ENCODE assay signal across 1 cellular context in the genomic region with DNA sequence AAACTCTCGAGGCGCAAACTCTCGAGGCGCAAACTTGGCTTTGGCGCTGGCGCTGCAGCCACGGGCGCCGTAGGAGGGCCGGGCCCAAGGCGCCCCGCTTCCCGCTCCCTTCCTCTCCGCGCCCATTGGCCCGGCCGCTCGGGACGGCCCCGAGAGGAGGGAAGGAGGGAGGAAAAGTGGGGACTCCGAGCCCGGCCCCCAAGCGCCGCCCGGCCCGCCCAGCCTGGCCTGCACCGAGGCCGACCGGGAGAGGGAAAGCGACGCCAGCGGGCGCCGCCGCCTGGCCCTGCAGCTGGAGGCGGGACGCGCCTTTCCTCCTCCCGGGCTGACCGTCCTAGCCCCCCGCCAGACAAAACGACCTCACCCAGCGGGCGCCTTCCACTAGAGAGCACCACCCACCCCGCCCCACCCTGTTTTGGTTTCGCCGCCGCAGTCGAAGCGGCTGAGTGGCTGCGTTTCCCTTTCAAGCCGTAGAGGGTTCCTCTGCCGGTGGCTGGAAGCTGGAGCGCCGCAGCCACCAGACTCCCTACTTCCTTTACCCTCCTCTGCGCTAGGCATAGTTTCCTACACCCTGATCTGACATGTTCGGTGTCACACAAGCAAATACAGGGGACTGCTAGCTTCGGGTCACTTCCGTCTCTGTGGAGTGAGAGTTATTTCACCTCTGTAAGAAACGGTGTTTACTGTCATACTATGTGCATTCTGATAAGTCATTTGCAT.
A peak's percentile ranks its signal among the peaks of the same experiment; 100 is the strongest.
TF ChIP-seq lines count a peak whose summit lies in the region.

A gene with protein sequence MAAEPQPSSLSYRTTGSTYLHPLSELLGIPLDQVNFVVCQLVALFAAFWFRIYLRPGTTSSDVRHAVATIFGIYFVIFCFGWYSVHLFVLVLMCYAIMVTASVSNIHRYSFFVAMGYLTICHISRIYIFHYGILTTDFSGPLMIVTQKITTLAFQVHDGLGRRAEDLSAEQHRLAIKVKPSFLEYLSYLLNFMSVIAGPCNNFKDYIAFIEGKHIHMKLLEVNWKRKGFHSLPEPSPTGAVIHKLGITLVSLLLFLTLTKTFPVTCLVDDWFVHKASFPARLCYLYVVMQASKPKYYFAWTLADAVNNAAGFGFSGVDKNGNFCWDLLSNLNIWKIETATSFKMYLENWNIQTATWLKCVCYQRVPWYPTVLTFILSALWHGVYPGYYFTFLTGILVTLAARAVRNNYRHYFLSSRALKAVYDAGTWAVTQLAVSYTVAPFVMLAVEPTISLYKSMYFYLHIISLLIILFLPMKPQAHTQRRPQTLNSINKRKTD (minus strand): TSS at position 78 of the 720 bp plus-strand sequence. CDS start 235 bp downstream, outside the sequence.

TF ChIP-seq in HepG2, 621 proteins besides CTCF, POLR2A, EP300 and RAD21 (continued from another document and continues in another):
- TF ChIP-seq, protein P1, sequence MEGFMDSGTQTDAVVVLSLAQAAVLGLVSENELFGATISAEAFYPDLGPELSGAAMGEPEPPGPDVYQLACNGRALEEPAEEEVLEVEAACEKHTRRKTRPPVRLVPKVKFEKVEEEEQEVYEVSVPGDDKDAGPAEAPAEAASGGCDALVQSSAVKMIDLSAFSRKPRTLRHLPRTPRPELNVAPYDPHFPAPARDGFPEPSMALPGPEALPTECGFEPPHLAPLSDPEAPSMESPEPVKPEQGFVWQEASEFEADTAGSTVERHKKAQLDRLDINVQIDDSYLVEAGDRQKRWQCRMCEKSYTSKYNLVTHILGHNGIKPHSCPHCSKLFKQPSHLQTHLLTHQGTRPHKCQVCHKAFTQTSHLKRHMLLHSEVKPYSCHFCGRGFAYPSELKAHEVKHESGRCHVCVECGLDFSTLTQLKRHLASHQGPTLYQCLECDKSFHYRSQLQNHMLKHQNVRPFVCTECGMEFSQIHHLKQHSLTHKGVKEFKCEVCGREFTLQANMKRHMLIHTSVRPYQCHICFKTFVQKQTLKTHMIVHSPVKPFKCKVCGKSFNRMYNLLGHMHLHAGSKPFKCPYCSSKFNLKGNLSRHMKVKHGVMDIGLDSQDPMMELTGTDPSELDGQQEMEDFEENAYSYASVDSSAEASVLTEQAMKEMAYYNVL (CRISPR knock-in tag; IDR thresholded peaks at IDR 0.05; ENCODE audit: borderline replicate concordance) = 0 out of 2 replicates have a peak, but pooled peaks have one; percentile 48
- TF ChIP-seq ZKSCAN8 (CRISPR knock-in tag; IDR thresholded peaks at IDR 0.05; ENCODE audit: borderline replicate concordance) = no peak
- no peak for TF ChIP-seq PHF5A (CRISPR knock-in tag; IDR thresholded peaks at IDR 0.05; ENCODE audit: low read depth, unreplicated experiment)
- TF ChIP-seq, protein P2, sequence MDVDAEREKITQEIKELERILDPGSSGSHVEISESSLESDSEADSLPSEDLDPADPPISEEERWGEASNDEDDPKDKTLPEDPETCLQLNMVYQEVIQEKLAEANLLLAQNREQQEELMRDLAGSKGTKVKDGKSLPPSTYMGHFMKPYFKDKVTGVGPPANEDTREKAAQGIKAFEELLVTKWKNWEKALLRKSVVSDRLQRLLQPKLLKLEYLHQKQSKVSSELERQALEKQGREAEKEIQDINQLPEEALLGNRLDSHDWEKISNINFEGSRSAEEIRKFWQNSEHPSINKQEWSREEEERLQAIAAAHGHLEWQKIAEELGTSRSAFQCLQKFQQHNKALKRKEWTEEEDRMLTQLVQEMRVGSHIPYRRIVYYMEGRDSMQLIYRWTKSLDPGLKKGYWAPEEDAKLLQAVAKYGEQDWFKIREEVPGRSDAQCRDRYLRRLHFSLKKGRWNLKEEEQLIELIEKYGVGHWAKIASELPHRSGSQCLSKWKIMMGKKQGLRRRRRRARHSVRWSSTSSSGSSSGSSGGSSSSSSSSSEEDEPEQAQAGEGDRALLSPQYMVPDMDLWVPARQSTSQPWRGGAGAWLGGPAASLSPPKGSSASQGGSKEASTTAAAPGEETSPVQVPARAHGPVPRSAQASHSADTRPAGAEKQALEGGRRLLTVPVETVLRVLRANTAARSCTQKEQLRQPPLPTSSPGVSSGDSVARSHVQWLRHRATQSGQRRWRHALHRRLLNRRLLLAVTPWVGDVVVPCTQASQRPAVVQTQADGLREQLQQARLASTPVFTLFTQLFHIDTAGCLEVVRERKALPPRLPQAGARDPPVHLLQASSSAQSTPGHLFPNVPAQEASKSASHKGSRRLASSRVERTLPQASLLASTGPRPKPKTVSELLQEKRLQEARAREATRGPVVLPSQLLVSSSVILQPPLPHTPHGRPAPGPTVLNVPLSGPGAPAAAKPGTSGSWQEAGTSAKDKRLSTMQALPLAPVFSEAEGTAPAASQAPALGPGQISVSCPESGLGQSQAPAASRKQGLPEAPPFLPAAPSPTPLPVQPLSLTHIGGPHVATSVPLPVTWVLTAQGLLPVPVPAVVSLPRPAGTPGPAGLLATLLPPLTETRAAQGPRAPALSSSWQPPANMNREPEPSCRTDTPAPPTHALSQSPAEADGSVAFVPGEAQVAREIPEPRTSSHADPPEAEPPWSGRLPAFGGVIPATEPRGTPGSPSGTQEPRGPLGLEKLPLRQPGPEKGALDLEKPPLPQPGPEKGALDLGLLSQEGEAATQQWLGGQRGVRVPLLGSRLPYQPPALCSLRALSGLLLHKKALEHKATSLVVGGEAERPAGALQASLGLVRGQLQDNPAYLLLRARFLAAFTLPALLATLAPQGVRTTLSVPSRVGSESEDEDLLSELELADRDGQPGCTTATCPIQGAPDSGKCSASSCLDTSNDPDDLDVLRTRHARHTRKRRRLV (CRISPR knock-in tag; IDR thresholded peaks at IDR 0.05) = no peak; the same call in 1 of the 2 replicates
- TF ChIP-seq ZMYM4 (CRISPR knock-in tag; IDR thresholded peaks at IDR 0.05) = no peak; the same call in 1 of the 2 replicates
- TF ChIP-seq SP2 (CRISPR knock-in tag; IDR thresholded peaks at IDR 0.05) = no peak
- TF ChIP-seq, protein P3, sequence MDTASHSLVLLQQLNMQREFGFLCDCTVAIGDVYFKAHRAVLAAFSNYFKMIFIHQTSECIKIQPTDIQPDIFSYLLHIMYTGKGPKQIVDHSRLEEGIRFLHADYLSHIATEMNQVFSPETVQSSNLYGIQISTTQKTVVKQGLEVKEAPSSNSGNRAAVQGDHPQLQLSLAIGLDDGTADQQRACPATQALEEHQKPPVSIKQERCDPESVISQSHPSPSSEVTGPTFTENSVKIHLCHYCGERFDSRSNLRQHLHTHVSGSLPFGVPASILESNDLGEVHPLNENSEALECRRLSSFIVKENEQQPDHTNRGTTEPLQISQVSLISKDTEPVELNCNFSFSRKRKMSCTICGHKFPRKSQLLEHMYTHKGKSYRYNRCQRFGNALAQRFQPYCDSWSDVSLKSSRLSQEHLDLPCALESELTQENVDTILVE (CRISPR knock-in tag; IDR thresholded peaks at IDR 0.05) = no peak
- TF ChIP-seq ZNF607 (CRISPR knock-in tag; IDR thresholded peaks at IDR 0.05; ENCODE audit: borderline replicate concordance) = no peak
- TF ChIP-seq, protein P4, sequence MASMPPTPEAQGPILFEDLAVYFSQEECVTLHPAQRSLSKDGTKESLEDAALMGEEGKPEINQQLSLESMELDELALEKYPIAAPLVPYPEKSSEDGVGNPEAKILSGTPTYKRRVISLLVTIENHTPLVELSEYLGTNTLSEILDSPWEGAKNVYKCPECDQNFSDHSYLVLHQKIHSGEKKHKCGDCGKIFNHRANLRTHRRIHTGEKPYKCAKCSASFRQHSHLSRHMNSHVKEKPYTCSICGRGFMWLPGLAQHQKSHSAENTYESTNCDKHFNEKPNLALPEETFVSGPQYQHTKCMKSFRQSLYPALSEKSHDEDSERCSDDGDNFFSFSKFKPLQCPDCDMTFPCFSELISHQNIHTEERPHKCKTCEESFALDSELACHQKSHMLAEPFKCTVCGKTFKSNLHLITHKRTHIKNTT (CRISPR knock-in tag; IDR thresholded peaks at IDR 0.05) = no peak
- TF ChIP-seq ZNF12 (CRISPR knock-in tag; IDR thresholded peaks at IDR 0.05) = no peak
- no peak for TF ChIP-seq RORA (CRISPR knock-in tag; IDR thresholded peaks at IDR 0.05)
- no peak for TF ChIP-seq ONECUT2 (CRISPR knock-in tag; IDR thresholded peaks at IDR 0.05)
- TF ChIP-seq ZNF224 (CRISPR knock-in tag; IDR thresholded peaks at IDR 0.05) = no peak
- TF ChIP-seq, protein P5, sequence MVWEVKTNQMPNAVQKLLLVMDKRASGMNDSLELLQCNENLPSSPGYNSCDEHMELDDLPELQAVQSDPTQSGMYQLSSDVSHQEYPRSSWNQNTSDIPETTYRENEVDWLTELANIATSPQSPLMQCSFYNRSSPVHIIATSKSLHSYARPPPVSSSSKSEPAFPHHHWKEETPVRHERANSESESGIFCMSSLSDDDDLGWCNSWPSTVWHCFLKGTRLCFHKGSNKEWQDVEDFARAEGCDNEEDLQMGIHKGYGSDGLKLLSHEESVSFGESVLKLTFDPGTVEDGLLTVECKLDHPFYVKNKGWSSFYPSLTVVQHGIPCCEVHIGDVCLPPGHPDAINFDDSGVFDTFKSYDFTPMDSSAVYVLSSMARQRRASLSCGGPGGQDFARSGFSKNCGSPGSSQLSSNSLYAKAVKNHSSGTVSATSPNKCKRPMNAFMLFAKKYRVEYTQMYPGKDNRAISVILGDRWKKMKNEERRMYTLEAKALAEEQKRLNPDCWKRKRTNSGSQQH (CRISPR knock-in tag; IDR thresholded peaks at IDR 0.05; ENCODE audit: low read depth) = no peak
- TF ChIP-seq ZNF24 (IDR thresholded peaks at IDR 0.05) = no peak
- peak; percentile 87; the same call in 1 of the 2 replicates for TF ChIP-seq ZNF891 (CRISPR knock-in tag; IDR thresholded peaks at IDR 0.05)
- TF ChIP-seq ZNF331 (CRISPR knock-in tag; IDR thresholded peaks at IDR 0.05) = no peak
- TF ChIP-seq CBX5 (CRISPR knock-in tag; IDR thresholded peaks at IDR 0.05; ENCODE audit: borderline replicate concordance) = no peak
- no peak for TF ChIP-seq CBX2 (IDR thresholded peaks at IDR 0.05; ENCODE audit: low read depth, low read length)
- TF ChIP-seq CBX2 (CRISPR knock-in tag; IDR thresholded peaks at IDR 0.05; ENCODE audit: low read depth) = no peak
- no peak for TF ChIP-seq ZNF138 (CRISPR knock-in tag; IDR thresholded peaks at IDR 0.05; ENCODE audit: low read depth)
- TF ChIP-seq, protein P6, sequence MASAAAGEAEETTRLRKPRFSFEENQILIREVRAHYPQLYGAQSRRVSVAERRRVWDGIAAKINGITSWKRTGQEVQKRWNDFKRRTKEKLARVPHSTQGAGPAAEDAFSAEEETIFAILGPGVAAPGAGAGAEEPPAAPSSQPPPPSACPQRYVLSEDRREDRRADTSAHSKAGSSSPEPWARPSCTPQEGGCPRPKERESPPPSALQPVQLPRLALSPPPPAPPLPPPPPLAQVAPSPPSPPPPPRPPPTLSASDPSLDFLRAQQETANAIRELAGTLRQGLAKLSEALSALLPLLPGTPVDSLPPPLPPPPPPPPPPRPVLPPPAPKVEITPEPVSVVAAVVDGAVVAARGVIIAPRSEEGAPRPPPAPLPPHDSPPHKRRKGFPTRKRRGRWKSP (CRISPR knock-in tag; IDR thresholded peaks at IDR 0.05) = peak; percentile 100
- no peak for TF ChIP-seq RFX3 (CRISPR knock-in tag; IDR thresholded peaks at IDR 0.05)
- TF ChIP-seq ZNF354B (CRISPR knock-in tag; IDR thresholded peaks at IDR 0.05) = no peak
- no peak for TF ChIP-seq NBN (conservative IDR thresholded peaks at IDR 0.05)
- TF ChIP-seq RBM22 (optimal IDR thresholded peaks at IDR 0.05; ENCODE audit: low read length) = no peak
- no peak for TF ChIP-seq ZNF780A (CRISPR knock-in tag; IDR thresholded peaks at IDR 0.05)
- TF ChIP-seq, protein P7, sequence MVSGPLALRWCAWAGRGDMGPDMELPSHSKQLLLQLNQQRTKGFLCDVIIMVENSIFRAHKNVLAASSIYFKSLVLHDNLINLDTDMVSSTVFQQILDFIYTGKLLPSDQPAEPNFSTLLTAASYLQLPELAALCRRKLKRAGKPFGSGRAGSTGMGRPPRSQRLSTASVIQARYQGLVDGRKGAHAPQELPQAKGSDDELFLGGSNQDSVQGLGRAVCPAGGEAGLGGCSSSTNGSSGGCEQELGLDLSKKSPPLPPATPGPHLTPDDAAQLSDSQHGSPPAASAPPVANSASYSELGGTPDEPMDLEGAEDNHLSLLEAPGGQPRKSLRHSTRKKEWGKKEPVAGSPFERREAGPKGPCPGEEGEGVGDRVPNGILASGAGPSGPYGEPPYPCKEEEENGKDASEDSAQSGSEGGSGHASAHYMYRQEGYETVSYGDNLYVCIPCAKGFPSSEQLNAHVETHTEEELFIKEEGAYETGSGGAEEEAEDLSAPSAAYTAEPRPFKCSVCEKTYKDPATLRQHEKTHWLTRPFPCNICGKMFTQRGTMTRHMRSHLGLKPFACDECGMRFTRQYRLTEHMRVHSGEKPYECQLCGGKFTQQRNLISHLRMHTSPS (CRISPR knock-in tag; IDR thresholded peaks at IDR 0.05; ENCODE audit: low read depth) = no peak
- no peak for TF ChIP-seq MIER2 (CRISPR knock-in tag; IDR thresholded peaks at IDR 0.05)
- peak; percentile 36; the same call in 1 of the 2 replicates for TF ChIP-seq DR1 (CRISPR knock-in tag; IDR thresholded peaks at IDR 0.05)
- TF ChIP-seq, protein P8, sequence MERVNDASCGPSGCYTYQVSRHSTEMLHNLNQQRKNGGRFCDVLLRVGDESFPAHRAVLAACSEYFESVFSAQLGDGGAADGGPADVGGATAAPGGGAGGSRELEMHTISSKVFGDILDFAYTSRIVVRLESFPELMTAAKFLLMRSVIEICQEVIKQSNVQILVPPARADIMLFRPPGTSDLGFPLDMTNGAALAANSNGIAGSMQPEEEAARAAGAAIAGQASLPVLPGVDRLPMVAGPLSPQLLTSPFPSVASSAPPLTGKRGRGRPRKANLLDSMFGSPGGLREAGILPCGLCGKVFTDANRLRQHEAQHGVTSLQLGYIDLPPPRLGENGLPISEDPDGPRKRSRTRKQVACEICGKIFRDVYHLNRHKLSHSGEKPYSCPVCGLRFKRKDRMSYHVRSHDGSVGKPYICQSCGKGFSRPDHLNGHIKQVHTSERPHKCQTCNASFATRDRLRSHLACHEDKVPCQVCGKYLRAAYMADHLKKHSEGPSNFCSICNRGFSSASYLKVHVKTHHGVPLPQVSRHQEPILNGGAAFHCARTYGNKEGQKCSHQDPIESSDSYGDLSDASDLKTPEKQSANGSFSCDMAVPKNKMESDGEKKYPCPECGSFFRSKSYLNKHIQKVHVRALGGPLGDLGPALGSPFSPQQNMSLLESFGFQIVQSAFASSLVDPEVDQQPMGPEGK (CRISPR knock-in tag; IDR thresholded peaks at IDR 0.05) = no peak
- no peak for TF ChIP-seq MBD4 (IDR thresholded peaks at IDR 0.05; ENCODE audit: borderline replicate concordance, low read length)
- no peak for TF ChIP-seq ZNF749 (CRISPR knock-in tag; IDR thresholded peaks at IDR 0.05; ENCODE audit: borderline replicate concordance)
- TF ChIP-seq, protein P9, sequence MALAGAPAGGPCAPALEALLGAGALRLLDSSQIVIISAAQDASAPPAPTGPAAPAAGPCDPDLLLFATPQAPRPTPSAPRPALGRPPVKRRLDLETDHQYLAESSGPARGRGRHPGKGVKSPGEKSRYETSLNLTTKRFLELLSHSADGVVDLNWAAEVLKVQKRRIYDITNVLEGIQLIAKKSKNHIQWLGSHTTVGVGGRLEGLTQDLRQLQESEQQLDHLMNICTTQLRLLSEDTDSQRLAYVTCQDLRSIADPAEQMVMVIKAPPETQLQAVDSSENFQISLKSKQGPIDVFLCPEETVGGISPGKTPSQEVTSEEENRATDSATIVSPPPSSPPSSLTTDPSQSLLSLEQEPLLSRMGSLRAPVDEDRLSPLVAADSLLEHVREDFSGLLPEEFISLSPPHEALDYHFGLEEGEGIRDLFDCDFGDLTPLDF (CRISPR knock-in tag; IDR thresholded peaks at IDR 0.05) = no peak
- TF ChIP-seq FOXC1 (CRISPR knock-in tag; IDR thresholded peaks at IDR 0.05; ENCODE audit: borderline replicate concordance) = peak; percentile 82; the same call in 1 of the 2 replicates
- TF ChIP-seq TEAD3 (CRISPR knock-in tag; optimal IDR thresholded peaks at IDR 0.05; ENCODE audit: borderline replicate concordance) = no peak
- no peak for TF ChIP-seq TAF1 (CRISPR knock-in tag; IDR thresholded peaks at IDR 0.05)
- TF ChIP-seq, protein P10, sequence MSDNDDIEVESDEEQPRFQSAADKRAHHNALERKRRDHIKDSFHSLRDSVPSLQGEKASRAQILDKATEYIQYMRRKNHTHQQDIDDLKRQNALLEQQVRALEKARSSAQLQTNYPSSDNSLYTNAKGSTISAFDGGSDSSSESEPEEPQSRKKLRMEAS (IDR thresholded peaks at IDR 0.05) = peak; percentile 44
- no peak for TF ChIP-seq FOSL1 (CRISPR knock-in tag; IDR thresholded peaks at IDR 0.05; ENCODE audit: borderline replicate concordance)
- no peak for TF ChIP-seq ZNF678 (CRISPR knock-in tag; IDR thresholded peaks at IDR 0.05)
